In genomic region chr3:184016820-184017671, GRCh38 we compare ENCODE assay signal across 8 cellular contexts. TPM values are rescaled to one million over a fixed set of nuclear protein-coding genes. Genes with fewer than 3 reads are reported as not detected.
DNase-seq lines count a peak whose midpoint lies in the region; ATAC-seq and TF ChIP-seq lines count a peak whose summit lies in the region.

No MANE protein-coding gene starts in this region.

- in situ Hi-C loops in GM23248 (cut with MboI) (no loop called here), SK-MEL-5 (cut with HindIII; ENCODE audit: low pct_unique_long_range_greater_than_20kb, low sequenced_read_pairs) (no loop called here)

- H3K27ac ChIP-seq in GM23248, result no peak overlapping the region
- H3K27ac ChIP-seq in KOPT-K1 (ENCODE audit: low read depth, low read length, poor library complexity, severe bottlenecking), result peak overlapping the region; percentile 40
- H3K27ac ChIP-seq in ascending aorta, result peak overlapping the region; percentile 31 to 58

- no peaks in the 10 kb centered on the region for H3F3A ChIP-seq in GM23248 (ENCODE audit: insufficient read depth)

- H3K4me3 ChIP-seq in GM23248, result peak overlapping the region; percentile 100
- peak overlapping the region; percentile 88 to 98 for H3K4me3 ChIP-seq in ascending aorta

- H3K4me1 ChIP-seq in GM23248 (ENCODE audit: insufficient read depth) (peaks cover 16% of the 10 kb centered on the region; the same call in 1 of the 2 replicates), ascending aorta (peaks cover 0 to 4% of the 10 kb centered on the region in 2 donors)

- intact Hi-C loops in ascending aorta (cut with DNase I), result loop anchor here (2.0 to 10.0 kb wide), 9 partner anchors 118 to 920 kb away; partner anchors contain the start of genes ABCF3, CLCN2, DVL3 and EIF2B5
- intact Hi-C loops in sciatic nerve (cut with DNase I), result no loop called here

- no peaks in the 10 kb centered on the region for H3K27me3 ChIP-seq in GM23248 (replicated peaks; ENCODE audit: insufficient read depth)
- H3K27me3 ChIP-seq in ascending aorta, result no peaks in the 10 kb centered on the region

- H3K36me3 ChIP-seq in GM23248 (ENCODE audit: low read depth) (peaks cover 16% of the 10 kb centered on the region; the same call in 1 of the 2 replicates), KOPT-K1 (ENCODE audit: insufficient read depth, low read length) (0 out of 2 replicates have a peak, but pooled peaks cover 4% of the 10 kb centered on the region), ascending aorta (peaks cover 5 to 14% of the 10 kb centered on the region in 2 donors)

- H3K4me2 ChIP-seq in GM23248 (ENCODE audit: unreplicated experiment), result peak overlapping the region; percentile 88

- H3K9ac ChIP-seq in GM23248, result peak overlapping the region; percentile 83

- POLR2A ChIA-PET in GM10248 (lab: Yijun Ruan, JAX), result no interaction called here

- 10 to 11% methylated on average over 43 to 50 of the region's 57 CpGs for WGBS in GM23248 (ENCODE audit: low coverage in 1 of 2, low lambda C conversion rate in 2 of 2, missing lambda C conversion rate in 2 of 2), 2 experiments

- H3K79me2 ChIP-seq in GM23248 (ENCODE audit: insufficient read depth), result peaks cover 51% of the 10 kb centered on the region

- no peaks in the 10 kb centered on the region for H3K9me2 ChIP-seq in GM23248 (ENCODE audit: insufficient read depth)

- ATAC-seq in sciatic nerve, result peak; percentile 92

- peak; percentile 97 for TF ChIP-seq CTCF in GM10248 (IDR thresholded peaks at IDR 0.05; ENCODE audit: control extremely low read depth, extremely low read depth, low read depth, missing control alignments)
- peak; percentile 81 to 87 (median 83) for TF ChIP-seq CTCF in ascending aorta (IDR thresholded peaks at IDR 0.05)

- peak; percentile 87 for DNase-seq in GM10248 (ENCODE audit: extremely low spot score)
- DNase-seq in GM23248, result peak; percentile 81
- peak; percentile 59 for DNase-seq in SK-MEL-5 (ENCODE audit: low read depth, low spot score)
- DNase-seq in ascending aorta (ENCODE audit: low spot score in 2 of 2), result peak in 1 of 2 donors; percentile 81
- DNase-seq in hippocampal formation (lab: John Stamatoyannopoulos, UW), result peak; percentile 52 to 55
- DNase-seq in sciatic nerve (ENCODE audit: low spot score), result peak; percentile 76
- no peak for DNase-seq in KG1 (lab: John Stamatoyannopoulos, UW)

- CTCF ChIA-PET in GM10248 (lab: Yijun Ruan, JAX), result interaction anchor here (0.6 to 6.0 kb wide), 23 partner anchors 10 to 224 kb away, joined by 3 to 65 read pairs (median 4); partner anchors contain the start of gene PARL

- H4K20me1 ChIP-seq in GM23248 (ENCODE audit: insufficient read depth), result no peaks in the 10 kb centered on the region

- H2AFZ ChIP-seq in GM23248, result peak overlapping the region; percentile 100

- no peaks in the 10 kb centered on the region for H3K9me3 ChIP-seq in GM23248 (ENCODE audit: low read depth)
- no peaks in the 10 kb centered on the region for H3K9me3 ChIP-seq in KOPT-K1 (ENCODE audit: insufficient read depth, low read length, poor library complexity, severe bottlenecking)
- no peaks in the 10 kb centered on the region for H3K9me3 ChIP-seq in ascending aorta

RNA-seq across cellular contexts. Expression of gene ABCC5, which starts 0.6 kb away (rescaled TPM):
- 14.0 and 14.7 TPM in 2 replicates for total RNA-seq in GM23248 (2014; rRNA removed; shearing (Covaris generic))
- polyA plus RNA-seq in GM23248 (2016; fragmentation: Nextera tagmentation; extraction: Ambion mirVana), result 16.1 and 17.1 TPM in 2 replicates
- total RNA-seq in SK-MEL-5 (2014; rRNA removed; shearing (Covaris generic)), result 9.7 and 12.3 TPM in 2 replicates
- polyA plus RNA-seq in SK-MEL-5 (2015; cell fraction: cytosol; rRNA removed), result 16.9 and 20.2 TPM in 2 replicates
- polyA plus RNA-seq in SK-MEL-5 (2015; cell fraction: nucleus; rRNA removed), result 174 and 196 TPM in 2 replicates
- total RNA-seq in ascending aorta (16.2 TPM), sciatic nerve (55.8 TPM)

RNA-seq across cellular contexts. Expression of gene HTR3D, which starts 14.5 kb away (rescaled TPM):
- not detected in 2 replicates for total RNA-seq in GM23248 (2014; rRNA removed; shearing (Covaris generic))
- polyA plus RNA-seq in GM23248 (2016; fragmentation: Nextera tagmentation; extraction: Ambion mirVana), result not detected in 2 replicates
- not detected in 2 replicates for total RNA-seq in SK-MEL-5 (2014; rRNA removed; shearing (Covaris generic))
- polyA plus RNA-seq in SK-MEL-5 (2015; cell fraction: cytosol; rRNA removed), result not detected in 2 replicates
- not detected in 2 replicates for polyA plus RNA-seq in SK-MEL-5 (2015; cell fraction: nucleus; rRNA removed)
- total RNA-seq in ascending aorta (not detected), sciatic nerve (not detected)

RNA-seq across cellular contexts. Expression of gene HTR3C, which starts 35.8 kb away (rescaled TPM):
- total RNA-seq in GM23248 (2014; rRNA removed; shearing (Covaris generic)), result not detected in 2 replicates
- not detected in 2 replicates for polyA plus RNA-seq in GM23248 (2016; fragmentation: Nextera tagmentation; extraction: Ambion mirVana)
- not detected in 2 replicates for total RNA-seq in SK-MEL-5 (2014; rRNA removed; shearing (Covaris generic))
- not detected in 2 replicates for polyA plus RNA-seq in SK-MEL-5 (2015; cell fraction: cytosol; rRNA removed)
- polyA plus RNA-seq in SK-MEL-5 (2015; cell fraction: nucleus; rRNA removed), result not detected in 2 replicates
- total RNA-seq in ascending aorta (not detected), sciatic nerve (not detected)
